9 cellular contexts compared by ENCODE assay signal in the genomic region with DNA sequence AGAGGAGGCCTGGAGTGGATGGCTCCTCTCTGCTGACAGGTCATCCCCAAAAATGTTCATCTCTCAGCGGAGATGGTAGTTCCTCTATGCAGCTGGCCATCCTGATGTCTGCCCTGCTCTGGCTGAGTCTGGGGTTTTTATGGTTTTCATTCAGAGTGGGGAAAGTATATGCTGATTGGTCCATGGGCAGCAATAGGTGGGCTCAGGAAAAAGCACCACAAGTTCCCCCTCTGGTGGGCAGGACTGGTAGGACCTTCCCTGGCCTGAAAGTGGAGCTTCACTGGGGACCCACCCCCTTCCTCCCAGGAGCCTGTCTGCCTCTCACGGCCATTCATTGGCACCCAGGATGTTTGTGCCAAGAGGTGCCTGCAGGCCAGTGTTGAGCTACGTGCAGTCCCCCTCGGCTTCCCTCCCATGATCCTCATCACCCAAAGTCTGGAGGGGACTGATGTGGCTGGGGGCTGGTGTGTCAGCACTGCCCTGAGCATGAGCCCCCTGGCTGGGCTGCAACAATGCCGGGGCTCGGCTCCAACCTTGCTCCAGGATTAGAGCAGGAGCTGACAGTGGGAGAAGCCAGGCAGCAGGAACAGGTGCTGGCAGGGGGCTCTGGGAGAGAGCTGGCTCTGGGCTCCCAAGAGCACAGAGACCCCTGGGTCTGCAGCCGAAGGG. TPM values are rescaled to one million over a fixed set of nuclear protein-coding genes. Genes with fewer than 3 reads are reported as not detected.
DNase-seq lines count a peak whose midpoint lies in the region; ATAC-seq and TF ChIP-seq lines count a peak whose summit lies in the region.
"Had no signal": no experiment of that assay in that cellular context is flagged by ENCODE, and none has a peak within 500 bp of the region (broad histone marks: within the 10 kb centered on the region; RNA-seq: fewer than 3 reads in every experiment).

No MANE protein-coding gene starts in this region.

- H3K27ac ChIP-seq in CD4-positive, alpha-beta T cell (ENCODE audit: low read depth, low read length), result no peak overlapping the region
- H3K27ac ChIP-seq: colonic mucosa had no signal

- POLR2A ChIA-PET in CD4-positive, alpha-beta T cell (lab: Charles Lee), result no interaction called here
- POLR2A ChIA-PET in activated CD8-positive, alpha-beta T cell treated with anti-CD3 and anti-CD28 coated beads, Interleukin-2, amount 10 ng/mL, durations not matched to agents 7 days and 5 days (lab: Charles Lee), result interaction anchor here (2.1 kb wide), 1 partner anchor 13 kb away, joined by 9 read pairs; the partner anchor contains the start of gene BLOC1S6

- H3K36me3 Mint-ChIP-seq in CD4-positive, alpha-beta T cell (ENCODE audit: low read depth), result no peaks in the 10 kb centered on the region
- no peaks in the 10 kb centered on the region for H3K36me3 Mint-ChIP-seq in activated CD8-positive, alpha-beta T cell treated with anti-CD3 and anti-CD28 coated beads, Interleukin-2, amount 10 ng/mL, durations not matched to agents 7 days and 5 days (ENCODE audit: low read depth)
- no peaks in the 10 kb centered on the region for H3K36me3 Mint-ChIP-seq in immature natural killer cell

- no peak overlapping the region for H3K4me3 ChIP-seq in HFF-Myc (replicated peaks; ENCODE audit: low read depth, low read length)
- H3K4me3 ChIP-seq: colonic mucosa had no signal

- no peaks in the 10 kb centered on the region for H3K4me1 Mint-ChIP-seq in CD4-positive, alpha-beta T cell (ENCODE audit: low read depth)
- H3K4me1 Mint-ChIP-seq in activated CD8-positive, alpha-beta T cell treated with anti-CD3 and anti-CD28 coated beads, Interleukin-2, amount 10 ng/mL, durations not matched to agents 7 days and 5 days (ENCODE audit: low read depth), result no peaks in the 10 kb centered on the region
- no peaks in the 10 kb centered on the region for H3K4me1 Mint-ChIP-seq in immature natural killer cell

- DNase-seq in CD4-positive, alpha-beta T cell, result peak in 1 of 10 experiments; percentile 2
- DNase-seq in HFF-Myc (ENCODE audit: extremely low read depth, low read depth) (no peak), immature natural killer cell (peak in 2 of 3 donors; percentile 4 to 6), NCI-H187 (lab: John Stamatoyannopoulos, UW) (no peak), Right ventricle myocardium inferior (ENCODE audit: missing footprints) (no peak), NCI-H1092 (lab: John Stamatoyannopoulos, UW) (no peak)
- DNase-seq in activated CD8-positive, alpha-beta T cell treated with anti-CD3 and anti-CD28 coated beads, Interleukin-2, amount 10 ng/mL, durations not matched to agents 7 days and 5 days, result peak; percentile 25
- no peak for DNase-seq in activated effector memory CD4-positive, alpha-beta T cell treated with Interleukin-2 at 50 U/mL for 16 hours
- DNase-seq: colonic mucosa had no signal

- peak; percentile 25 for TF ChIP-seq CTCF in CD4-positive, alpha-beta T cell (IDR thresholded peaks at IDR 0.05)
- TF ChIP-seq CTCF in HFF-Myc (IDR thresholded peaks at IDR 0.05; ENCODE audit: low read depth, low read length, missing control alignments), result peak; percentile 56

- H3K9me3 Mint-ChIP-seq in CD4-positive, alpha-beta T cell, result no peaks in the 10 kb centered on the region
- no peaks in the 10 kb centered on the region for H3K9me3 Mint-ChIP-seq in activated CD8-positive, alpha-beta T cell treated with anti-CD3 and anti-CD28 coated beads, Interleukin-2, amount 10 ng/mL, durations not matched to agents 7 days and 5 days (ENCODE audit: insufficient read depth)
- H3K9me3 Mint-ChIP-seq in immature natural killer cell, result no peaks in the 10 kb centered on the region

- H3K27ac Mint-ChIP-seq in CD4-positive, alpha-beta T cell, result no peak overlapping the region
- no peak overlapping the region for H3K27ac Mint-ChIP-seq in activated CD8-positive, alpha-beta T cell treated with anti-CD3 and anti-CD28 coated beads, Interleukin-2, amount 10 ng/mL, durations not matched to agents 7 days and 5 days
- no peak overlapping the region for H3K27ac Mint-ChIP-seq in immature natural killer cell

- no peaks in the 10 kb centered on the region for H3K9me3 ChIP-seq in CD4-positive, alpha-beta T cell (ENCODE audit: control insufficient read depth, low read length)
- H3K9me3 ChIP-seq: colonic mucosa had no signal

- ATAC-seq in CD4-positive, alpha-beta T cell (ENCODE audit: poor library complexity), result no peak
- peak; percentile 49 for ATAC-seq in activated CD8-positive, alpha-beta T cell treated with anti-CD3 and anti-CD28 coated beads, Interleukin-2, amount 10 ng/mL, durations not matched to agents 7 days and 5 days
- ATAC-seq in Right ventricle myocardium inferior, result no peak

- H3K27me3 Mint-ChIP-seq in CD4-positive, alpha-beta T cell, result peaks cover 34% of the 10 kb centered on the region
- peaks cover 31% of the 10 kb centered on the region for H3K27me3 Mint-ChIP-seq in activated CD8-positive, alpha-beta T cell treated with anti-CD3 and anti-CD28 coated beads, Interleukin-2, amount 10 ng/mL, durations not matched to agents 7 days and 5 days (ENCODE audit: low read depth)
- H3K27me3 Mint-ChIP-seq in immature natural killer cell (ENCODE audit: low read depth in 3 of 3), result peaks cover 1 to 12% (median 8%) of the 10 kb centered on the region in 3 donors

- intact Hi-C loops in CD4-positive, alpha-beta T cell (cut with DNase I, micrococcal nuclease), result no loop called here
- intact Hi-C loops in Right ventricle myocardium inferior (cut with DNase I), result no loop called here

- CTCF ChIA-PET in CD4-positive, alpha-beta T cell (lab: Charles Lee), result interaction anchor here (0.6 kb wide), 1 partner anchor 380 kb away, joined by 3 read pairs; no protein-coding TSS in a partner anchor
- CTCF ChIA-PET in activated CD8-positive, alpha-beta T cell treated with anti-CD3 and anti-CD28 coated beads, Interleukin-2, amount 10 ng/mL, durations not matched to agents 7 days and 5 days (lab: Charles Lee), result interaction anchor here (0.7 to 2.2 kb wide), 3 partner anchors 12 to 1622 kb away, joined by 3 to 13 read pairs (median 4); no protein-coding TSS in a partner anchor

- H3K4me3 Mint-ChIP-seq in CD4-positive, alpha-beta T cell, result no peak overlapping the region
- no peak overlapping the region for H3K4me3 Mint-ChIP-seq in activated CD8-positive, alpha-beta T cell treated with anti-CD3 and anti-CD28 coated beads, Interleukin-2, amount 10 ng/mL, durations not matched to agents 7 days and 5 days
- no peak overlapping the region for H3K4me3 Mint-ChIP-seq in immature natural killer cell

- no peaks in the 10 kb centered on the region for H3K27me3 ChIP-seq in CD4-positive, alpha-beta T cell (ENCODE audit: control insufficient read depth, insufficient read depth, low read length)
- H3K27me3 ChIP-seq: colonic mucosa had no signal

RNA-seq across cellular contexts. Expression of gene BLOC1S6, which starts 13.1 kb away (rescaled TPM):
- 10 to 100 TPM; 68.5 TPM for total RNA-seq in CD4-positive, alpha-beta T cell
- 10 to 100 TPM; 32.9 to 35.2 TPM for total RNA-seq in activated CD8-positive, alpha-beta T cell treated with anti-CD3 and anti-CD28 coated beads, Interleukin-2, amount 10 ng/mL, durations not matched to agents 7 days and 5 days
- polyA plus RNA-seq in immature natural killer cell, result 10 to 100 TPM; 45.0 to 57.1 (median 52.1) TPM
- 25.0 TPM for total RNA-seq in Right ventricle myocardium inferior

RNA-seq across cellular contexts. Expression of gene SLC30A4, which starts 51.5 kb away (rescaled TPM):
- 1 to 10 TPM; 2.1 to 2.3 TPM for total RNA-seq in CD4-positive, alpha-beta T cell
- total RNA-seq in activated CD8-positive, alpha-beta T cell treated with anti-CD3 and anti-CD28 coated beads, Interleukin-2, amount 10 ng/mL, durations not matched to agents 7 days and 5 days, result 1 to 10 TPM; 2.1 to 2.3 TPM
- 1 to 10 TPM; 2.9 to 6.4 (median 4.0) TPM for polyA plus RNA-seq in immature natural killer cell
- 4.0 TPM for total RNA-seq in Right ventricle myocardium inferior

Comparison
In these comparisons a context has a peak if more than half of its experiments do, and no peak if none do; other contexts are left out.
1. DNase-seq: peak in activated CD8-positive, alpha-beta T cell treated with anti-CD3 and anti-CD28 coated beads, Interleukin-2, amount 10 ng/mL, durations not matched to agents 7 days and 5 days (single experiment) and immature natural killer cell (2 of 3); none in HFF-Myc (single experiment), NCI-H187 (0 of 2), activated effector memory CD4-positive, alpha-beta T cell treated with Interleukin-2 at 50 U/mL for 16 hours (single experiment), Right ventricle myocardium inferior (single experiment) and NCI-H1092 (single experiment).